1 cellular context compared by ENCODE assay signal in the genomic region with DNA sequence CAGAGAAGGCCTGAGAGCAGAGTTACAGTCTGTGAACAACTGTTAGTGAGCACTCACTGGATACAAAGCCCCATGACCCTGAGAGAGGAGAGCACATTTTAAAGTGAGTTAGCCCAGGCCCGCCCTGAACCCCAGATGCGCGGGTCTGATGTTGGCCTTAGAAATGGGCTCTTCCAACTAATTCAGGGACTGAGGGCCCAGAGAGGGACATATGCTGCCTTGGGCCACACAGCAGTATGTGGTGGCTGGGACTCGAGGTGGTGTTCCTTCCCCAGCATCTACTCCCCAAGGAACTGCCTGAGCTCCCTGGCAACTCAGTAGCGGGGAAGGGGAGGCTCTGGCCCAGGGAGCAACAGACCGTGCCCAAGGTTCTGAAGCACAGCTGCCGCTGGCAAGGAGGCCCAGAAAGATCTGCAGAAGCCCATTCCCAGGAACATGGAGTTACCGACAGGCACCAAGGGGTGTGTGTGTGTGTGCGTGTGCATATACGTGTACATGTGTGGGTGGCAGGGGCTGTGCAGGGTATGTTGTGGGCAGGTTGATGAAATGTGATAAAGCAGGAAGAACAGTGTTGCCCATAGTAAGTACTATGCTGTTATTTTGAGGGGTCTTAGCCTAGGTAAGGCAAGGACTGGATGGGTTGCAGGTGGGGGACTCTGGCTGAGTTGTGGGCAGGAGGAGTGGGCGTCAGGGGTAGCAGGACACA.
TF ChIP-seq lines count a peak whose summit lies in the region.

No MANE protein-coding gene starts in this region.

TF ChIP-seq in IMR-90, 13 proteins besides CTCF, POLR2A, EP300 and RAD21:
- TF ChIP-seq BHLHE40 (IDR thresholded peaks at IDR 0.05; ENCODE audit: low read depth, low read length), result no peak
- TF ChIP-seq, protein P1, sequence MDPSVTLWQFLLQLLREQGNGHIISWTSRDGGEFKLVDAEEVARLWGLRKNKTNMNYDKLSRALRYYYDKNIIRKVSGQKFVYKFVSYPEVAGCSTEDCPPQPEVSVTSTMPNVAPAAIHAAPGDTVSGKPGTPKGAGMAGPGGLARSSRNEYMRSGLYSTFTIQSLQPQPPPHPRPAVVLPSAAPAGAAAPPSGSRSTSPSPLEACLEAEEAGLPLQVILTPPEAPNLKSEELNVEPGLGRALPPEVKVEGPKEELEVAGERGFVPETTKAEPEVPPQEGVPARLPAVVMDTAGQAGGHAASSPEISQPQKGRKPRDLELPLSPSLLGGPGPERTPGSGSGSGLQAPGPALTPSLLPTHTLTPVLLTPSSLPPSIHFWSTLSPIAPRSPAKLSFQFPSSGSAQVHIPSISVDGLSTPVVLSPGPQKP (IDR thresholded peaks at IDR 0.05; ENCODE audit: borderline replicate concordance, low read depth, low read length), result no peak
- no peak for TF ChIP-seq MAFK (IDR thresholded peaks at IDR 0.05; ENCODE audit: low read depth, low read length)
- TF ChIP-seq NFE2L2 (IDR thresholded peaks at IDR 0.05; ENCODE audit: low read depth, low read length), result no peak
- TF ChIP-seq CHD1 (IDR thresholded peaks at IDR 0.05; ENCODE audit: low read depth, low read length), result no peak
- no peak for TF ChIP-seq MXI1 (IDR thresholded peaks at IDR 0.05; ENCODE audit: borderline replicate concordance, low read depth, low read length)
- no peak for TF ChIP-seq MAZ (IDR thresholded peaks at IDR 0.05; ENCODE audit: borderline replicate concordance, low read depth, low read length)
- no peak for TF ChIP-seq SMC3 (IDR thresholded peaks at IDR 0.05; ENCODE audit: low read depth, low read length)
- TF ChIP-seq RCOR1 (IDR thresholded peaks at IDR 0.05; ENCODE audit: insufficient replicate concordance, low read length), result no peak
- TF ChIP-seq RFX5 (IDR thresholded peaks at IDR 0.05; ENCODE audit: low read depth, low read length), result no peak
- no peak for TF ChIP-seq FOS (IDR thresholded peaks at IDR 0.05; ENCODE audit: low read depth, low read length)
- no peak for TF ChIP-seq CEBPB (IDR thresholded peaks at IDR 0.05; ENCODE audit: low read depth, low read length)
